ENCODE assay signal across 16 cellular contexts in the genomic region with DNA sequence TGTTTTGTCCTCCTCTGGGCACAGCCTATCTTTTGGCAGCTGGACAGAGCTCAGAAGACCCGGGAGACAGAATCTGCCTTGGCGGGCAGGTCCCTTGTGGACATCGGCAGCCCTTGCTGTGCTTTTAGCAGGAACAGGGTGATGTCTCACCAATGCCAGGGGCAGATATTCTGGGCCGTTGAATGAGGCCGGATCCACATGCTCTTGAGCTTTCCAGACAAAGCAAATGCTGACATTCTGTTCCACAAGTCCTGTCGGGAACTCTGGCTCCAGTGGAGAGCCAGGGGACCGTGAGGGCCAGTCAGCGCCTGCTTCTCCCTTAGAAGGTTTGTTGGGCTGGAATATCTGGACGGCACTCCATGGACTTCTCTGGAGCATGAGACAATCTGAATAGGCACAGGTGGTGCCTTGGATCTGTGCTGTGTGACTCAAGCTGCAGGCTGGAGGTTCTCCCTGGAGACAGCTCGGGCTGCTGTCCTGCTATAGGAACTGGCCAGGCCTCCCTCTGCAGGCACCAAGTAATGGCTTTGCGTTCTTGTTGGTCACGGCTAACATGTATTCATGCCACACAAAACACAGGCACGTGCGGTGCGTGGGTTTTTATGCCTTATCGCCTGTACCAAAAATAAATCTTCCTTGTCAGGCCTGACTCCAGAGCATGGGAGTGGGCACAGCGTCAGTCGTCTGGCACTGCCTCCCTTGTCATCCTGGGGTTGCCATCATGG.
A peak's percentile ranks its signal among the peaks of the same experiment; 100 is the strongest.
DNase-seq lines count a peak whose midpoint lies in the region; ATAC-seq lines count a peak whose summit lies in the region.
"Had no signal": no experiment of that assay in that cellular context is flagged by ENCODE, and none has a peak within 500 bp of the region (broad histone marks: within the 10 kb centered on the region; RNA-seq: fewer than 3 reads in every experiment).

No MANE protein-coding gene starts in this region.

- DNase-seq in Ammon's horn (ENCODE audit: low spot score) (peak; percentile 29), SHP77 treated with DMSO at 0.1 percent for 48 hours (lab: John Stamatoyannopoulos, UW) (peak; percentile 22), left ventricle myocardium superior (peak; percentile 81), posterior vena cava (ENCODE audit: low spot score) (peak; percentile 57), kidney glomerular epithelial cell (lab: John Stamatoyannopoulos, UW) (no peak), NCI-H345 treated with DMSO at 0.1 percent for 48 hours (lab: John Stamatoyannopoulos, UW; ENCODE audit: unreplicated experiment) (no peak), NCI-H2171 (lab: John Stamatoyannopoulos, UW) (no peak)
- DNase-seq: activated CD4-positive, CD25-positive, alpha-beta regulatory T cell treated with anti-CD3 and anti-CD28 coated beads, Interleukin-2, amount 50 U/mL, for 72 hours; activated CD8-positive, alpha-beta memory T cell treated with anti-CD3 and anti-CD28 coated beads, Interleukin-2, amount 10 ng/mL, durations not matched to agents 7 days and 5 days; CD8-positive, alpha-beta memory T cell; effector memory CD4-positive, alpha-beta T cell; EL; kidney; T-helper 9 cell had no signal

- intact Hi-C loops in left ventricle myocardium superior (cut with micrococcal nuclease) (no loop called here), posterior vena cava (cut with DNase I) (no loop called here)

- ATAC-seq in left ventricle myocardium superior = peak; percentile 91
- ATAC-seq in HG03439 (IDR thresholded peaks at IDR 0.05; ENCODE audit: unreplicated experiment) = no peak
- ATAC-seq: activated CD8-positive, alpha-beta memory T cell treated with anti-CD3 and anti-CD28 coated beads, Interleukin-2, amount 10 ng/mL, durations not matched to agents 7 days and 5 days; stimulated activated memory B cell treated with anti-CD40 and anti-IgM and Interleukin-4, amounts not matched to agents 10 μg/mL and 1 μg/mL and 100 μg/mL, for 72 hours had no signal

Comparison
In these comparisons a context has a peak if more than half of its experiments do, and no peak if none do; other contexts are left out.
1. DNase-seq: peak in Ammon's horn (single experiment), SHP77 treated with DMSO at 0.1 percent for 48 hours (single experiment), left ventricle myocardium superior (single experiment) and posterior vena cava (single experiment); none in kidney glomerular epithelial cell (single experiment), NCI-H345 treated with DMSO at 0.1 percent for 48 hours (single experiment) and NCI-H2171 (single experiment).